ENCODE assay signal across 9 cellular contexts in genomic region chr18:13446581-13447470, GRCh38.
A peak's percentile ranks its signal among the peaks of the same experiment; 100 is the strongest.
DNase-seq lines count a peak whose midpoint lies in the region; ATAC-seq lines count a peak whose summit lies in the region.
"Had no signal": no experiment of that assay in that cellular context is flagged by ENCODE, and none has a peak within 500 bp of the region (broad histone marks: within the 10 kb centered on the region; RNA-seq: fewer than 3 reads in every experiment).

No MANE protein-coding gene starts in this region.

- no peak overlapping the region for H3K4me3 Mint-ChIP-seq in activated naive CD8-positive, alpha-beta T cell treated with anti-CD3 and anti-CD28 coated beads, Interleukin-2, amount 50 U/mL, for 24 hours

- peak; percentile 85 for ATAC-seq in activated naive CD8-positive, alpha-beta T cell treated with anti-CD3 and anti-CD28 coated beads, Interleukin-2, amount 50 U/mL, for 24 hours
- ATAC-seq in HG02588 (IDR thresholded peaks at IDR 0.05; ENCODE audit: unreplicated experiment) = no peak
- ATAC-seq in HG02571 (IDR thresholded peaks at IDR 0.05; ENCODE audit: unreplicated experiment) = no peak
- ATAC-seq in GM18511 (IDR thresholded peaks at IDR 0.05; ENCODE audit: unreplicated experiment) = no peak

- no peak overlapping the region for H3K27ac Mint-ChIP-seq in activated naive CD8-positive, alpha-beta T cell treated with anti-CD3 and anti-CD28 coated beads, Interleukin-2, amount 50 U/mL, for 24 hours

- H3K4me3 ChIP-seq in BLaER1 treated with 17β-estradiol and CSF1 and Interleukin-3, amounts not matched to agents 10 nM and 100 nM = peak overlapping the region in 4 of 10 experiments; percentile 14 to 37 (median 26); a peak in 8 of 20 replicates
- H3K4me3 ChIP-seq in HUES64 (ENCODE audit: low read length) = 0 out of 2 replicates have a peak overlapping the region, but pooled peaks have one; percentile 1
- H3K4me3 ChIP-seq: SJSA1 had no signal

- WGBS in HUES64 = 8% methylated on average over 23 of the region's 24 CpGs

- H3K27ac ChIP-seq in BLaER1 treated with 17β-estradiol and CSF1 and Interleukin-3, amounts not matched to agents 10 nM and 100 nM = peak overlapping the region in 8 of 11 experiments; percentile 49 to 93 (median 74); a peak in 16 of 22 replicates
- no peak overlapping the region for H3K27ac ChIP-seq in HUES64 (ENCODE audit: low read depth, low read length)
- H3K27ac ChIP-seq: SJSA1 had no signal

- H3K36me3 ChIP-seq in BLaER1 treated with 17β-estradiol and CSF1 and Interleukin-3, amounts not matched to agents 10 nM and 100 nM = peaks cover 0 to 36% (median 0%) of the 10 kb centered on the region in 11 experiments; a peak in 5 of 22 replicates
- no peaks in the 10 kb centered on the region for H3K36me3 ChIP-seq in HUES64 (ENCODE audit: insufficient read depth, low read length)
- H3K36me3 ChIP-seq: SJSA1 had no signal

- H3K36me3 Mint-ChIP-seq in activated naive CD8-positive, alpha-beta T cell treated with anti-CD3 and anti-CD28 coated beads, Interleukin-2, amount 50 U/mL, for 24 hours (ENCODE audit: low read depth) = no peaks in the 10 kb centered on the region

- no peaks in the 10 kb centered on the region for H3K9me3 Mint-ChIP-seq in activated naive CD8-positive, alpha-beta T cell treated with anti-CD3 and anti-CD28 coated beads, Interleukin-2, amount 50 U/mL, for 24 hours

- DNase-seq in activated naive CD8-positive, alpha-beta T cell treated with anti-CD3 and anti-CD28 coated beads, Interleukin-2, amount 50 U/mL, for 24 hours = peak; percentile 56
- DNase-seq in retina = peak; percentile 79
- no peak for DNase-seq in NCI-H128 (lab: John Stamatoyannopoulos, UW; ENCODE audit: unreplicated experiment)

- peaks cover 31 to 100% (median 97%) of the 10 kb centered on the region in 10 experiments for H3K4me1 ChIP-seq in BLaER1 treated with 17β-estradiol and CSF1 and Interleukin-3, amounts not matched to agents 10 nM and 100 nM
- peaks cover 29% of the 10 kb centered on the region for H3K4me1 ChIP-seq in HUES64 (ENCODE audit: insufficient read depth, low read length)

- H3K27me3 Mint-ChIP-seq in activated naive CD8-positive, alpha-beta T cell treated with anti-CD3 and anti-CD28 coated beads, Interleukin-2, amount 50 U/mL, for 24 hours = no peaks in the 10 kb centered on the region

- peaks cover 0 to 4% (median 0%) of the 10 kb centered on the region in 11 experiments; a peak in 3 of 22 replicates for H4K20me1 ChIP-seq in BLaER1 treated with 17β-estradiol and CSF1 and Interleukin-3, amounts not matched to agents 10 nM and 100 nM

- H3K4me2 ChIP-seq in BLaER1 treated with 17β-estradiol and CSF1 and Interleukin-3, amounts not matched to agents 10 nM and 100 nM = peak overlapping the region; percentile 76 to 94 (median 88); a peak in 21 of 22 replicates

- peaks cover 22% of the 10 kb centered on the region for H3K4me1 Mint-ChIP-seq in activated naive CD8-positive, alpha-beta T cell treated with anti-CD3 and anti-CD28 coated beads, Interleukin-2, amount 50 U/mL, for 24 hours

- H3K9ac ChIP-seq in BLaER1 treated with 17β-estradiol and CSF1 and Interleukin-3, amounts not matched to agents 10 nM and 100 nM = peak overlapping the region in 8 of 11 experiments; percentile 35 to 82 (median 62); a peak in 11 of 22 replicates
- no peak overlapping the region for H3K9ac ChIP-seq in HUES64 (ENCODE audit: low read depth, low read length)

- H3K9me3 ChIP-seq in BLaER1 treated with 17β-estradiol and CSF1 and Interleukin-3, amounts not matched to agents 10 nM and 100 nM (replicated peaks in 1 of 11) = no peaks in the 10 kb centered on the region
- H3K9me3 ChIP-seq in HUES64 (ENCODE audit: insufficient read depth, low read depth, low read length) = no peaks in the 10 kb centered on the region
- H3K9me3 ChIP-seq: SJSA1 had no signal

- no peaks in the 10 kb centered on the region for H3K27me3 ChIP-seq in BLaER1 treated with 17β-estradiol and CSF1 and Interleukin-3, amounts not matched to agents 10 nM and 100 nM
- peaks cover 35% of the 10 kb centered on the region; the same call in 1 of the 2 replicates for H3K27me3 ChIP-seq in HUES64 (ENCODE audit: insufficient read depth, low read length)
- H3K27me3 ChIP-seq: SJSA1 had no signal
